ENCODE assay signal across 17 cellular contexts in the genomic region with DNA sequence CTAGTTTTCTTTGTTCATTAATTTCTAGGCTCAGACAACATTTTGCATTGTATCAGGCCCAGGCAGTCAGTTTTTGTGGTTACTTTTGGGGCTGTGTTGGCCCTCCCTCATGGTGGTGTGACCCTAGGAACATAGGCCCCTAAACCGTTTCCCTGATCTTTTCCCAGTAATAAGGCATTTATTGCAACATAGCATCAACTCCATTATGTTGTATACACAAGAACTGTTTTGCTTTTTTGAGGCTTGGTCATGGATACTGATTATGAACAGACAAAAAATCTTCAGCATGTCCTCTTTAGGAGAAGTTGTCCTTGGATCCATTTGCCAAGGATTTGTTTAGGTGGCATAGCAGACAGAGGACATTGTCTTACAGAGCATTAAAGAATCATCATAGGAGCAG. TPM values are rescaled to one million over a fixed set of nuclear protein-coding genes. Genes with fewer than 3 reads are reported as not detected.
A peak's percentile ranks its signal among the peaks of the same experiment; 100 is the strongest.
DNase-seq lines count a peak whose midpoint lies in the region; ATAC-seq, FAIRE-seq and TF ChIP-seq lines count a peak whose summit lies in the region.
"Had no signal": no experiment of that assay in that cellular context is flagged by ENCODE, and none has a peak within 500 bp of the region (broad histone marks: within the 10 kb centered on the region; RNA-seq: fewer than 3 reads in every experiment).

No MANE protein-coding gene starts in this region.

- H2BK12ac ChIP-seq in neuronal stem cell (ENCODE audit: low read length) = no peak overlapping the region

- no peak overlapping the region for H3K4me3 ChIP-seq in A673 (ENCODE audit: low read depth, low read length, poor library complexity, severe bottlenecking)
- H3K4me3 ChIP-seq in neuronal stem cell (ENCODE audit: low read length in 2 of 2) = no peak overlapping the region

- no CpG with 5 or more reads among the region's 1 CpG for WGBS in neuronal stem cell (ENCODE audit: extremely low coverage in 2 of 2, insufficient read length in 2 of 2, insufficient replicate concordance in 1 of 2), 2 donors

- H2BK15ac ChIP-seq in neuronal stem cell (ENCODE audit: low read length) = no peak overlapping the region

- H3K36me3 ChIP-seq in A673 (ENCODE audit: insufficient read depth, low read length, poor library complexity, severe bottlenecking) (no peaks in the 10 kb centered on the region), neuronal stem cell (replicated peaks in 1 of 2; ENCODE audit: control insufficient read depth in 2 of 2, insufficient read depth in 2 of 2, low read length in 2 of 2) (peaks cover 0 to 2% of the 10 kb centered on the region in 2 donors)

- peaks cover 5% of the 10 kb centered on the region for H3K36me3 Mint-ChIP-seq in T-helper 17 cell (ENCODE audit: low read depth)

- H3K9me3 ChIP-seq in A673 (ENCODE audit: low read depth, low read length, poor library complexity, severe bottlenecking) = no peaks in the 10 kb centered on the region
- H3K9me3 ChIP-seq in T-helper 17 cell (ENCODE audit: control insufficient read depth, low read length, poor library complexity, severe bottlenecking) = peaks cover 13% of the 10 kb centered on the region
- no peaks in the 10 kb centered on the region for H3K9me3 ChIP-seq in neuronal stem cell (replicated peaks in 1 of 2; ENCODE audit: control insufficient read depth in 2 of 2, insufficient read depth in 1 of 2, low read depth in 1 of 2, low read length in 2 of 2)
- H3K9me3 ChIP-seq: SK-N-SH had no signal

- no peak overlapping the region for H2BK120ac ChIP-seq in neuronal stem cell (ENCODE audit: low read depth, low read length)

- H3K14ac ChIP-seq in neuronal stem cell (ENCODE audit: low read length) = no peak overlapping the region

- H3K23ac ChIP-seq in neuronal stem cell (ENCODE audit: low read depth, low read length, poor library complexity) = no peak overlapping the region

- H3K79me1 ChIP-seq in neuronal stem cell (ENCODE audit: low read depth, low read length) = no peaks in the 10 kb centered on the region

- POLR2A ChIA-PET in A673 (lab: Charles Lee; ENCODE audit: low non-redundant PET) = no interaction called here

- no peak overlapping the region for H2AK5ac ChIP-seq in neuronal stem cell (ENCODE audit: low read depth, low read length)

- DNase-seq in A673 (ENCODE audit: low spot score) (no peak), D721Med (ENCODE audit: insufficient read length, low spot score) (no peak), T-helper 17 cell (no peak), fibroblast of gingiva (ENCODE audit: low read depth) (peak; percentile 28), NCI-H1694 treated with DMSO at 0.1 percent for 48 hours (lab: John Stamatoyannopoulos, UW) (no peak), neuronal stem cell (ENCODE audit: low spot score) (no peak)
- DNase-seq: Calu3, HCEC 1CT, NCI-H1092 treated with DMSO at 0.1 percent for 48 hours, NCI-H187 treated with DMSO at 0.1 percent for 48 hours, NCI-H446, NCI-H69, SHP77, SK-N-SH had no signal

- peak; percentile 89 for FAIRE-seq in D721Med (lab: Jason Lieb, UNC)

- no peak overlapping the region for H3K4ac ChIP-seq in neuronal stem cell (ENCODE audit: low read length)

- no peak overlapping the region for H3K4me2 ChIP-seq in neuronal stem cell (ENCODE audit: insufficient read depth, low read length, poor library complexity, severe bottlenecking)
- H3K4me2 ChIP-seq: KMS-11, SK-N-SH had no signal

- peak overlapping the region; percentile 3 for H3K27ac Mint-ChIP-seq in T-helper 17 cell

- H3K9ac ChIP-seq in neuronal stem cell (ENCODE audit: low read depth, low read length, poor library complexity) = no peak overlapping the region
- H3K9ac ChIP-seq: KMS-11, SK-N-SH had no signal

- no peak overlapping the region for H4K91ac ChIP-seq in neuronal stem cell (ENCODE audit: low read depth, low read length, poor library complexity)

- intact Hi-C loops in A673 (cut with micrococcal nuclease; ENCODE audit: unreplicated experiment) = loop anchor here (5.0 kb wide), 1 partner anchor 171 kb away; no protein-coding TSS in a partner anchor

- no peak for ATAC-seq in T-helper 17 cell
- ATAC-seq in HG02571 (IDR thresholded peaks at IDR 0.05; ENCODE audit: unreplicated experiment) = no peak
- no peak for ATAC-seq in GM21390 (IDR thresholded peaks at IDR 0.05; ENCODE audit: unreplicated experiment)

- H3K4me3 Mint-ChIP-seq in T-helper 17 cell = no peak overlapping the region

- no peak overlapping the region for H3K18ac ChIP-seq in neuronal stem cell (ENCODE audit: low read length)

- H2AFZ ChIP-seq in neuronal stem cell (ENCODE audit: low read length) = no peak overlapping the region

- no peak overlapping the region for H4K8ac ChIP-seq in neuronal stem cell (ENCODE audit: low read depth, low read length)

- peaks cover 19% of the 10 kb centered on the region for H3K4me1 ChIP-seq in A673 (ENCODE audit: insufficient read depth, low read length, poor library complexity, severe bottlenecking)
- no peaks in the 10 kb centered on the region for H3K4me1 ChIP-seq in neuronal stem cell (ENCODE audit: control insufficient read depth in 2 of 2, insufficient read depth in 1 of 2, low read depth in 1 of 2, low read length in 2 of 2)

- peak overlapping the region; percentile 1 for H3K27ac ChIP-seq in A673 (ENCODE audit: low read depth, low read length, poor library complexity, severe bottlenecking)
- H3K27ac ChIP-seq in neuronal stem cell (replicated peaks; ENCODE audit: low read length) = no peak overlapping the region
- H3K27ac ChIP-seq: KMS-11 had no signal

- BruUV-seq in A673 (replicated peaks; lab: Mats Ljungman, UMichigan) = no TSS peak

- CTCF ChIA-PET in A673 (lab: Charles Lee) = no interaction called here

- H3K27me3 ChIP-seq in A673 (replicated peaks; ENCODE audit: insufficient read depth, low read depth, low read length, poor library complexity) (no peaks in the 10 kb centered on the region), neuronal stem cell (ENCODE audit: control insufficient read depth in 3 of 3, insufficient read depth in 3 of 3, low read depth in 1 of 3, low read length in 3 of 3) (no peaks in the 10 kb centered on the region)

- H2BK5ac ChIP-seq in neuronal stem cell (ENCODE audit: low read length) = no peak overlapping the region

- H3K4me1 Mint-ChIP-seq in T-helper 17 cell = peaks cover 10% of the 10 kb centered on the region

- no peaks in the 10 kb centered on the region for H3K27me3 Mint-ChIP-seq in T-helper 17 cell

- TF ChIP-seq CTCF in A673 (conservative IDR thresholded peaks at IDR 0.05; ENCODE audit: low read depth, low read length) = no peak
- TF ChIP-seq CTCF in D721Med (IDR thresholded peaks at IDR 0.05; ENCODE audit: insufficient read depth, missing control alignments) = no peak

RNA-seq across cellular contexts. Expression of a gene that starts 10.3 kb away (rescaled TPM):
- total RNA-seq in A673 (2021) (0.24 and 0.39 TPM in 2 replicates), T-helper 17 cell (1 to 10 TPM; 3.3 to 6.0 TPM)
- 0.01 TPM for polyA plus RNA-seq in neuronal stem cell (2013, experiment 1 of 2)
- 0.03 TPM for polyA plus RNA-seq in neuronal stem cell (2013, experiment 2 of 2)
- total RNA-seq: Calu3 had no signal

RNA-seq across cellular contexts. Expression of a gene that starts 54.3 kb away (rescaled TPM):
- total RNA-seq in A673 (2021) = 61.5 and 71.0 TPM in 2 replicates
- 10 to 100 TPM; 73.2 to 84.9 TPM for total RNA-seq in T-helper 17 cell
- 19.3 TPM for polyA plus RNA-seq in neuronal stem cell (2013, experiment 1 of 2)
- 19.4 TPM for polyA plus RNA-seq in neuronal stem cell (2013, experiment 2 of 2)
